1 cellular context compared by ENCODE assay signal in genomic region chr12:25195056-25195971, GRCh38.
TF ChIP-seq lines count a peak whose summit lies in the region.

TSS of gene DNAI7 (minus strand) at chr12:25195160. CDS start at chr12:25195078, 82 bp downstream.
TSS of gene ETFRF1 (plus strand) at chr12:25195237. CDS start at chr12:25203957, 8,720 bp downstream.

TF ChIP-seq in SK-N-SH, 30 proteins besides CTCF, POLR2A, EP300 and RAD21 (continued from another document):
- TF ChIP-seq REST (IDR thresholded peaks at IDR 0.05; ENCODE audit: low read depth, low read length) (peak; percentile 67; the same call in 1 of the 2 replicates), USF1 (IDR thresholded peaks at IDR 0.05; ENCODE audit: borderline replicate concordance, low read depth) (no peak), RXRA (IDR thresholded peaks at IDR 0.05; ENCODE audit: borderline replicate concordance, low read depth) (no peak), GABPA (IDR thresholded peaks at IDR 0.05; ENCODE audit: low read depth) (peak; percentile 68), MAX (IDR thresholded peaks at IDR 0.05; ENCODE audit: low read depth) (peak; percentile 77; the same call in 1 of the 2 replicates), RFX5 (IDR thresholded peaks at IDR 0.05; ENCODE audit: low read length) (no peak), MXI1 (IDR thresholded peaks at IDR 0.05; ENCODE audit: low read depth, low read length) (peak; percentile 95), TEAD4 (IDR thresholded peaks at IDR 0.05; ENCODE audit: borderline replicate concordance, insufficient read depth) (no peak), ELF1 (IDR thresholded peaks at IDR 0.05) (peak; percentile 51; the same call in 1 of the 2 replicates), FOXJ3 (CRISPR knock-in tag; IDR thresholded peaks at IDR 0.05) (0 out of 2 replicates have a peak, but pooled peaks have one; percentile 17), SIN3A (IDR thresholded peaks at IDR 0.05; ENCODE audit: borderline replicate concordance, low read depth, low read length) (peak; percentile 83), TCF12 (IDR thresholded peaks at IDR 0.05) (no peak)
